Comparison of ENCODE assay signal across 37 cellular contexts in the genomic region with DNA sequence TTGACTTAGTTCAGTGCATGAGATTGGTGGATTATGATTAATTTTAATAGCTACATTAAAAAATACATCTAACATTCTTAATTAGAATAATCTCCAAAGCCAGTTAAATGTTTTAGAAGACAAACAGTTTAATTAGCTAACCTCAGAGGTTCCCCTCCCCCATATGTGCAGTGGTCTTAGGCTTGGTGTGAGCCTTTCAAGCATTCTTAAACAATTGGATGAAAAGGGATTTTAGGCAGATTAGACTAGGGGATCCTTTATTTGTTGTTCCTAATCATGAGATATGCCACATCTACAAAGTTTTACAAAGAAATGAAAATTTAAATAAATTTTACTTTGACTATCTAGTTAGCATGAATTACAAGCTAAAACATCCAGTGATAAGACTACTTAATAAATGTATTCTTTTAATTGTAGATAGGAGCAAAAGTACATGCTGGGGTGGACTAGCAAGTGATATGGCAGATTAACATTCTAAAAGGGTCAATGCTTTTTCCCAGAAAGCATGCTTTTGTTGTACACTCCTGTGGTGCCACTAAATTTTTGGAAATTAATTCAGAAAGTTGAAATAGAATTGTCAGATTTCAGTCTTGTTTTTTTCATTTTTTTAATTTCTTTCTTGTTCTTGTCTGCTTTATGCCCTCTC. TPM values are rescaled to one million over a fixed set of nuclear protein-coding genes. Genes with fewer than 3 reads are reported as not detected.
"Had no signal": no experiment of that assay in that cellular context is flagged by ENCODE, and none has a peak within 500 bp of the region (broad histone marks: within the 10 kb centered on the region; RNA-seq: fewer than 3 reads in every experiment).

No MANE protein-coding gene starts in this region.

- H3K27ac Mint-ChIP-seq: activated B cell treated with CpG ODN at 0.5 μM for 24 hours; activated CD4-positive, alpha-beta memory T cell treated with anti-CD3 and anti-CD28 coated beads for 36 hours; activated CD4-positive, alpha-beta T cell treated with anti-CD3 and anti-CD28 coated beads, Interleukin-2, amount 10 ng/mL, durations not matched to agents 24 days and 14 days; activated CD8-positive, alpha-beta T cell treated with anti-CD3 and anti-CD28 coated beads for 36 hours; activated naive CD4-positive, alpha-beta T cell treated with anti-CD3 and anti-CD28 coated beads for 36 hours; activated naive CD4-positive, alpha-beta T cell treated with anti-CD3 and anti-CD28 coated beads, Interleukin-2, amount 50 U/mL, for 72 hours; activated naive CD8-positive, alpha-beta T cell treated with anti-CD3 and anti-CD28 coated beads for 36 hours; activated T-cell treated with anti-CD3 and anti-CD28 coated beads, Interleukin-2, amount 50 U/mL, for 72 hours; activated T-helper 1 cell treated with anti-CD3 and anti-CD28 coated beads, Interleukin-12 subunit alpha, Interleukin-12 subunit beta, Interleukin-2, Interleukin-4 antibody, amounts not matched to agents 30 ng/mL and 10 ng/mL and 1 ng/mL, durations not matched to agents 14 hours and 24 hours and 36 hours; activated T-helper 17 cell treated with anti-CD3 and anti-CD28 coated beads, Interleukin-2, amount 50 U/mL, for 72 hours; T-helper 1 cell treated with Interleukin-12 subunit alpha and Interleukin-12 subunit beta and Interleukin-4 antibody, amounts not matched to agents 30 μg/mL and 1 μg/mL, for 36 hours; T-helper 2 cell treated with Interferon-gamma antibody and Interleukin-4, amounts not matched to agents 5 μg/mL and 100 μg/mL, for 36 hours had no signal

- H3K36me3 ChIP-seq: adrenal gland, brain microvascular endothelial cell, breast epithelium had no signal

- H3K9me3 Mint-ChIP-seq: activated B cell treated with CpG ODN at 0.5 μM for 24 hours; activated CD4-positive, alpha-beta memory T cell treated with anti-CD3 and anti-CD28 coated beads for 36 hours; activated CD4-positive, alpha-beta T cell treated with anti-CD3 and anti-CD28 coated beads, Interleukin-2, amount 10 ng/mL, durations not matched to agents 24 days and 14 days; activated CD8-positive, alpha-beta T cell treated with anti-CD3 and anti-CD28 coated beads for 36 hours; activated naive CD4-positive, alpha-beta T cell treated with anti-CD3 and anti-CD28 coated beads for 36 hours; activated naive CD4-positive, alpha-beta T cell treated with anti-CD3 and anti-CD28 coated beads, Interleukin-2, amount 50 U/mL, for 72 hours; activated naive CD8-positive, alpha-beta T cell treated with anti-CD3 and anti-CD28 coated beads for 36 hours; activated T-cell treated with anti-CD3 and anti-CD28 coated beads, Interleukin-2, amount 50 U/mL, for 4 hours; activated T-cell treated with anti-CD3 and anti-CD28 coated beads, Interleukin-2, amount 50 U/mL, for 72 hours; activated T-helper 1 cell treated with anti-CD3 and anti-CD28 coated beads, Interleukin-12 subunit alpha, Interleukin-12 subunit beta, Interleukin-2, Interleukin-4 antibody, amounts not matched to agents 30 ng/mL and 10 ng/mL and 1 ng/mL, durations not matched to agents 14 hours and 24 hours and 36 hours; activated T-helper 17 cell treated with anti-CD3 and anti-CD28 coated beads, Interleukin-2, amount 50 U/mL, for 72 hours; T-helper 1 cell treated with Interleukin-12 subunit alpha and Interleukin-12 subunit beta and Interleukin-4 antibody, amounts not matched to agents 30 μg/mL and 1 μg/mL, for 36 hours; T-helper 2 cell treated with Interferon-gamma antibody and Interleukin-4, amounts not matched to agents 5 μg/mL and 100 μg/mL, for 36 hours had no signal

- H3K4me3 ChIP-seq: adrenal gland, body of pancreas, breast epithelium had no signal

- DNase-seq: activated B cell treated with CpG ODN at 0.5 μM for 24 hours; activated CD4-positive, alpha-beta memory T cell treated with anti-CD3 and anti-CD28 coated beads for 36 hours; activated CD4-positive, alpha-beta T cell treated with anti-CD3 and anti-CD28 coated beads for 4 hours; activated CD4-positive, alpha-beta T cell treated with anti-CD3 and anti-CD28 coated beads, Interleukin-2, amount 10 ng/mL, durations not matched to agents 24 days and 14 days; activated CD4-positive, alpha-beta T cell treated with anti-CD3 and anti-CD28 coated beads, Interleukin-2, amount 50 U/mL, for 1 hour; activated CD4-positive, alpha-beta T cell treated with anti-CD3 and anti-CD28 coated beads, Interleukin-2, amount 50 U/mL, for 4 hours; activated CD4-positive, CD25-positive, alpha-beta regulatory T cell treated with anti-CD3 and anti-CD28 coated beads, Interleukin-2, amount 50 U/mL, for 72 hours; activated CD8-positive, alpha-beta memory T cell treated with anti-CD3 and anti-CD28 coated beads, Interleukin-2, amount 50 U/mL, for 4 hours; activated CD8-positive, alpha-beta T cell treated with anti-CD3 and anti-CD28 coated beads for 36 hours; activated effector memory CD4-positive, alpha-beta T cell treated with anti-CD3 and anti-CD28 coated beads, Interleukin-2, amount 50 U/mL, for 16 hours; activated gamma-delta T cell treated with Interleukin-2 at 50 U/mL for 16 hours; activated naive CD4-positive, alpha-beta T cell; activated naive CD4-positive, alpha-beta T cell treated with anti-CD3 and anti-CD28 coated beads for 36 hours; activated naive CD4-positive, alpha-beta T cell treated with anti-CD3 and anti-CD28 coated beads, Interleukin-2, amount 50 U/mL, for 16 hours; activated naive CD8-positive, alpha-beta T cell treated with anti-CD3 and anti-CD28 coated beads for 36 hours; activated T-cell treated with anti-CD3 and anti-CD28 coated beads for 4 hours; activated T-cell treated with anti-CD3 and anti-CD28 coated beads, Interleukin-2, amount 50 U/mL, for 1 hour; activated T-cell treated with anti-CD3 and anti-CD28 coated beads, Interleukin-2, amount 50 U/mL, for 4 hours; activated T-cell treated with anti-CD3 and anti-CD28 coated beads, Interleukin-2, amount 50 U/mL, for 72 hours; adrenal gland; amniotic stem cell; aorta; body of pancreas; brain microvascular endothelial cell; central memory CD4-positive, alpha-beta T cell; T-helper 1 cell; T-helper 2 cell; T-helper 9 cell had no signal

- H3K4me1 ChIP-seq: adrenal gland, body of pancreas, breast epithelium had no signal

- H3K9me3 ChIP-seq: body of pancreas, breast epithelium had no signal

- H3K27me3 Mint-ChIP-seq: activated B cell treated with CpG ODN at 0.5 μM for 24 hours; activated CD4-positive, alpha-beta memory T cell treated with anti-CD3 and anti-CD28 coated beads for 36 hours; activated CD4-positive, alpha-beta T cell treated with anti-CD3 and anti-CD28 coated beads, Interleukin-2, amount 10 ng/mL, durations not matched to agents 24 days and 14 days; activated CD8-positive, alpha-beta T cell treated with anti-CD3 and anti-CD28 coated beads for 36 hours; activated naive CD8-positive, alpha-beta T cell treated with anti-CD3 and anti-CD28 coated beads for 36 hours; activated T-helper 17 cell treated with anti-CD3 and anti-CD28 coated beads, Interleukin-2, amount 50 U/mL, for 72 hours had no signal

- ATAC-seq: activated CD8-positive, alpha-beta T cell treated with anti-CD3 and anti-CD28 coated beads for 36 hours; activated naive CD4-positive, alpha-beta T cell treated with anti-CD3 and anti-CD28 coated beads, Interleukin-2, amount 50 U/mL, for 72 hours; activated T-cell treated with anti-CD3 and anti-CD28 coated beads, Interleukin-2, amount 50 U/mL, for 4 hours; activated T-cell treated with anti-CD3 and anti-CD28 coated beads, Interleukin-2, amount 50 U/mL, for 72 hours; activated T-helper 17 cell treated with anti-CD3 and anti-CD28 coated beads, Interleukin-2, amount 50 U/mL, for 72 hours; body of pancreas had no signal

- H3K4me3 Mint-ChIP-seq: activated B cell treated with CpG ODN at 0.5 μM for 24 hours; activated CD4-positive, alpha-beta memory T cell treated with anti-CD3 and anti-CD28 coated beads for 36 hours; activated CD4-positive, alpha-beta T cell treated with anti-CD3 and anti-CD28 coated beads, Interleukin-2, amount 10 ng/mL, durations not matched to agents 24 days and 14 days; activated CD8-positive, alpha-beta T cell treated with anti-CD3 and anti-CD28 coated beads for 36 hours; activated naive CD4-positive, alpha-beta T cell treated with anti-CD3 and anti-CD28 coated beads for 36 hours; activated naive CD8-positive, alpha-beta T cell treated with anti-CD3 and anti-CD28 coated beads for 36 hours; activated T-cell treated with anti-CD3 and anti-CD28 coated beads, Interleukin-2, amount 50 U/mL, for 4 hours; activated T-cell treated with anti-CD3 and anti-CD28 coated beads, Interleukin-2, amount 50 U/mL, for 72 hours; activated T-helper 1 cell treated with anti-CD3 and anti-CD28 coated beads, Interleukin-12 subunit alpha, Interleukin-12 subunit beta, Interleukin-2, Interleukin-4 antibody, amounts not matched to agents 30 ng/mL and 10 ng/mL and 1 ng/mL, durations not matched to agents 14 hours and 24 hours and 36 hours; activated T-helper 17 cell treated with anti-CD3 and anti-CD28 coated beads, Interleukin-2, amount 50 U/mL, for 72 hours; T-helper 1 cell treated with Interleukin-12 subunit alpha and Interleukin-12 subunit beta and Interleukin-4 antibody, amounts not matched to agents 30 μg/mL and 1 μg/mL, for 36 hours; T-helper 2 cell treated with Interferon-gamma antibody and Interleukin-4, amounts not matched to agents 5 μg/mL and 100 μg/mL, for 36 hours had no signal

- H3K4me1 Mint-ChIP-seq: activated B cell treated with CpG ODN at 0.5 μM for 24 hours; activated CD4-positive, alpha-beta T cell treated with anti-CD3 and anti-CD28 coated beads, Interleukin-2, amount 10 ng/mL, durations not matched to agents 24 days and 14 days; activated naive CD8-positive, alpha-beta T cell treated with anti-CD3 and anti-CD28 coated beads for 36 hours; activated T-helper 17 cell treated with anti-CD3 and anti-CD28 coated beads, Interleukin-2, amount 50 U/mL, for 72 hours had no signal

- H3K27ac ChIP-seq: adrenal gland, body of pancreas, brain microvascular endothelial cell, breast epithelium, VCaP had no signal

- H3K27me3 ChIP-seq: adrenal gland, body of pancreas, brain microvascular endothelial cell, breast epithelium had no signal

RNA-seq across cellular contexts. Expression of a gene that starts 42.7 kb away (rescaled TPM):
- total RNA-seq: activated B cell treated with CpG ODN at 0.5 μM for 24 hours; activated CD4-positive, alpha-beta memory T cell treated with anti-CD3 and anti-CD28 coated beads for 36 hours; activated CD4-positive, alpha-beta T cell treated with anti-CD3 and anti-CD28 coated beads, Interleukin-2, amount 10 ng/mL, durations not matched to agents 24 days and 14 days; activated CD8-positive, alpha-beta T cell treated with anti-CD3 and anti-CD28 coated beads for 36 hours; activated naive CD4-positive, alpha-beta T cell treated with anti-CD3 and anti-CD28 coated beads for 36 hours; activated naive CD4-positive, alpha-beta T cell treated with anti-CD3 and anti-CD28 coated beads, Interleukin-2, amount 50 U/mL, for 72 hours; activated naive CD8-positive, alpha-beta T cell treated with anti-CD3 and anti-CD28 coated beads for 36 hours; activated T-cell treated with anti-CD3 and anti-CD28 coated beads, Interleukin-2, amount 50 U/mL, for 4 hours; activated T-helper 17 cell treated with anti-CD3 and anti-CD28 coated beads, Interleukin-2, amount 50 U/mL, for 72 hours; adrenal gland; aorta; body of pancreas; breast epithelium; cardiac septum; cerebellum had no signal
- polyA plus RNA-seq: aorta had no signal
